ENCODE assay signal across 24 cellular contexts in the genomic region with DNA sequence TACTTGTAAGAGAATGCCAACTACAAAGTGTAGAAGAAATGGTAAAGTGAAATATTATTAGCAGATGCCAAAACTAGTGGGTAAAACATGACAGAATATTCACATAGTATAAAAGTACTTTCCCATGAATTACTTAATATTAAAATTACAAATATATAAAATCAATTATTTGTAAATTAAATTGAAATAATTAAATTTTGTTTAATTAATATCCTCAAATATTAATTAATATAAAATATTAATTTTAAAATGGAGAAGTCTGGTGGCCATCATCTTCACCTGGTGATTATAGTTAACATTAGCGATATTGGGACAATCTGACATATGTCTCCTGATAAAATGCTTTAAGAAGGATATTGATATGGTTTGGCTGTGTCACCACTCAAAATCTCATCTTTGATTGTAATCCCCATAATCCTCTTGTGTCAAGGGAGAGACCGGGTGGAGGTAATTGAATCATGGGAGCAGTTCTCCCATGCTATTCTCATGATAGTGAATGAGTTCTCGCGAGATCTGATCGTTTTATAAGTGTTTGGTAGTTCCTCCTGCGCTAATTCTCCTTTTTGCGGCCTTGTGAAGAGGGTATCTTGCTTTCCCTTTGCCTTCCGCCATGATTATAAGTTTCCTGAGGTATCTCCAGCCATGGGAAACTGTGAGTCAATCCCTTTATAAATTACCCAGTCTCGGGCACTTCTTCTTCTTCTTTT.
"Had no signal": no experiment of that assay in that cellular context is flagged by ENCODE, and none has a peak within 500 bp of the region (broad histone marks: within the 10 kb centered on the region; RNA-seq: fewer than 3 reads in every experiment).

No MANE protein-coding gene starts in this region.

- H3K4me3 Mint-ChIP-seq: activated CD4-positive, alpha-beta memory T cell treated with anti-CD3 and anti-CD28 coated beads for 36 hours; activated CD4-positive, alpha-beta T cell treated with anti-CD3 and anti-CD28 coated beads, Interleukin-2, amount 10 ng/mL, durations not matched to agents 24 days and 14 days; activated T-cell treated with anti-CD3 and anti-CD28 coated beads, Interleukin-2, amount 50 U/mL, for 24 hours; dendritic cell treated with granulocyte-macrophage colony-stimulating factor and Interleukin-4, amounts not matched to agents 40 ng/mL and 50 ng/mL, for 4 days; endodermal cell; naive thymus-derived CD4-positive, alpha-beta T cell had no signal

- H3K9me3 Mint-ChIP-seq: activated CD4-positive, alpha-beta memory T cell treated with anti-CD3 and anti-CD28 coated beads for 36 hours; activated CD4-positive, alpha-beta T cell treated with anti-CD3 and anti-CD28 coated beads, Interleukin-2, amount 10 ng/mL, durations not matched to agents 24 days and 14 days; activated T-cell treated with anti-CD3 and anti-CD28 coated beads, Interleukin-2, amount 50 U/mL, for 24 hours; dendritic cell treated with granulocyte-macrophage colony-stimulating factor and Interleukin-4, amounts not matched to agents 40 ng/mL and 50 ng/mL, for 4 days; endodermal cell; naive thymus-derived CD4-positive, alpha-beta T cell had no signal

- ATAC-seq: gastrocnemius medialis; left ventricle myocardium superior; naive thymus-derived CD4-positive, alpha-beta T cell had no signal

- H3K36me3 Mint-ChIP-seq: activated CD4-positive, alpha-beta memory T cell treated with anti-CD3 and anti-CD28 coated beads for 36 hours; naive thymus-derived CD4-positive, alpha-beta T cell had no signal

- H3K27ac Mint-ChIP-seq: activated CD4-positive, alpha-beta memory T cell treated with anti-CD3 and anti-CD28 coated beads for 36 hours; activated CD4-positive, alpha-beta T cell treated with anti-CD3 and anti-CD28 coated beads, Interleukin-2, amount 10 ng/mL, durations not matched to agents 24 days and 14 days; activated T-cell treated with anti-CD3 and anti-CD28 coated beads, Interleukin-2, amount 50 U/mL, for 24 hours; dendritic cell treated with granulocyte-macrophage colony-stimulating factor and Interleukin-4, amounts not matched to agents 40 ng/mL and 50 ng/mL, for 4 days; endodermal cell; naive thymus-derived CD4-positive, alpha-beta T cell had no signal

- H3K4me3 ChIP-seq: esophagus muscularis mucosa, gastrocnemius medialis, right atrium auricular region, transverse colon had no signal

- H3K27me3 Mint-ChIP-seq: activated T-cell treated with anti-CD3 and anti-CD28 coated beads, Interleukin-2, amount 50 U/mL, for 24 hours had no signal

- H3K4me1 Mint-ChIP-seq: activated CD4-positive, alpha-beta T cell treated with anti-CD3 and anti-CD28 coated beads, Interleukin-2, amount 10 ng/mL, durations not matched to agents 24 days and 14 days; endodermal cell; naive thymus-derived CD4-positive, alpha-beta T cell had no signal

- H3K27me3 ChIP-seq: esophagus muscularis mucosa, gastrocnemius medialis, right atrium auricular region, transverse colon had no signal

- H3K27ac ChIP-seq: esophagus muscularis mucosa, gastrocnemius medialis, parathyroid adenoma, right atrium auricular region, WERI-Rb-1 had no signal

- H3K4me1 ChIP-seq: gastrocnemius medialis, parathyroid adenoma, right atrium auricular region had no signal

- H3K9me3 ChIP-seq: esophagus muscularis mucosa, gastrocnemius medialis, right atrium auricular region, transverse colon had no signal

- DNase-seq: activated CD4-positive, alpha-beta memory T cell treated with anti-CD3 and anti-CD28 coated beads for 36 hours; activated CD4-positive, alpha-beta T cell treated with anti-CD3 and anti-CD28 coated beads, Interleukin-2, amount 10 ng/mL, durations not matched to agents 24 days and 14 days; activated CD4-positive, CD25-positive, alpha-beta regulatory T cell treated with anti-CD3 and anti-CD28 coated beads, Interleukin-2, amount 50 U/mL, for 72 hours; activated CD8-positive, alpha-beta memory T cell treated with anti-CD3 and anti-CD28 coated beads, Interleukin-2, amount 50 U/mL, for 48 hours; activated gamma-delta T cell treated with Interleukin-2 at 50 U/mL for 16 hours; activated naive CD4-positive, alpha-beta T cell treated with anti-CD3 and anti-CD28 coated beads, Interleukin-2, amount 50 U/mL, for 16 hours; activated T-cell treated with anti-CD3 and anti-CD28 coated beads, Interleukin-2, amount 50 U/mL, for 24 hours; amniotic stem cell; caudate nucleus; endodermal cell; gastrocnemius medialis; glutamatergic neuron; left ventricle myocardium superior; naive thymus-derived CD4-positive, alpha-beta T cell; nucleus accumbens; stimulated activated naive CD4-positive, alpha-beta T cell; transverse colon; WERI-Rb-1 had no signal

- H3K36me3 ChIP-seq: esophagus muscularis mucosa, gastrocnemius medialis, right atrium auricular region, transverse colon, WERI-Rb-1 had no signal

- FAIRE-seq: islet of Langerhans, urothelium cell line had no signal
